Comparison of ENCODE assay signal across 1 cellular context in genomic region chr3:136250862-136251460, GRCh38.
TF ChIP-seq lines count a peak whose summit lies in the region.

No MANE protein-coding gene starts in this region.

TF ChIP-seq in HepG2, 621 proteins besides CTCF, POLR2A, EP300 and RAD21 (continued from another document and continues in another):
- TF ChIP-seq ZSCAN21 (CRISPR knock-in tag; IDR thresholded peaks at IDR 0.05; ENCODE audit: borderline replicate concordance) (0 out of 2 replicates have a peak, but pooled peaks have one; percentile 55), FOXK2 (IDR thresholded peaks at IDR 0.05) (no peak), ZNF446 (CRISPR knock-in tag; IDR thresholded peaks at IDR 0.05) (peak; percentile 78; the same call in 1 of the 2 replicates), FOXP4 (CRISPR knock-in tag; IDR thresholded peaks at IDR 0.05) (peak; percentile 68; the same call in 1 of the 2 replicates), POGZ (CRISPR knock-in tag; IDR thresholded peaks at IDR 0.05) (no peak; the same call in 1 of the 2 replicates), ZNF543 (CRISPR knock-in tag; IDR thresholded peaks at IDR 0.05) (peak; percentile 68), MTA3 (CRISPR knock-in tag; IDR thresholded peaks at IDR 0.05) (no peak), ZKSCAN5 (CRISPR knock-in tag; IDR thresholded peaks at IDR 0.05) (no peak), ZBTB46 (CRISPR knock-in tag; IDR thresholded peaks at IDR 0.05; ENCODE audit: borderline replicate concordance) (no peak), ZNF615 (CRISPR knock-in tag; IDR thresholded peaks at IDR 0.05; ENCODE audit: borderline replicate concordance) (0 out of 2 replicates have a peak, but pooled peaks have one; percentile 24), RBFOX2 (IDR thresholded peaks at IDR 0.05; ENCODE audit: low read depth, low read length) (no peak), SPEN (CRISPR knock-in tag; IDR thresholded peaks at IDR 0.05; ENCODE audit: low read depth) (no peak), FLYWCH1 (CRISPR knock-in tag; IDR thresholded peaks at IDR 0.05) (no peak), FOXK1 (CRISPR knock-in tag; IDR thresholded peaks at IDR 0.05; ENCODE audit: borderline replicate concordance, low read depth) (no peak), ZKSCAN1 (IDR thresholded peaks at IDR 0.05; ENCODE audit: low read length) (no peak), THAP7 (CRISPR knock-in tag; IDR thresholded peaks at IDR 0.05) (no peak; the same call in 1 of the 2 replicates), ZFP91 (CRISPR knock-in tag; IDR thresholded peaks at IDR 0.05; ENCODE audit: borderline replicate concordance) (no peak), ZBTB4 (CRISPR knock-in tag; IDR thresholded peaks at IDR 0.05; ENCODE audit: borderline replicate concordance) (peak; percentile 62; the same call in 1 of the 2 replicates), ZNF530 (CRISPR knock-in tag; IDR thresholded peaks at IDR 0.05; ENCODE audit: low read depth) (no peak), SP4 (CRISPR knock-in tag; IDR thresholded peaks at IDR 0.05) (0 out of 2 replicates have a peak, but pooled peaks have one; percentile 13), ZBTB25 (CRISPR knock-in tag; IDR thresholded peaks at IDR 0.05) (peak; percentile 34; the same call in 1 of the 2 replicates), ZNF33B (CRISPR knock-in tag; IDR thresholded peaks at IDR 0.05) (0 out of 2 replicates have a peak, but pooled peaks have one; percentile 30), GPN1 (CRISPR knock-in tag; IDR thresholded peaks at IDR 0.05; ENCODE audit: borderline replicate concordance) (no peak), SAP130 (CRISPR knock-in tag; IDR thresholded peaks at IDR 0.05; ENCODE audit: low read depth) (no peak; the same call in 1 of the 2 replicates), ZNF775 (CRISPR knock-in tag; IDR thresholded peaks at IDR 0.05; ENCODE audit: borderline replicate concordance) (0 out of 2 replicates have a peak, but pooled peaks have one; percentile 86), MED8 (CRISPR knock-in tag; IDR thresholded peaks at IDR 0.05; ENCODE audit: insufficient replicate concordance) (peak; percentile 37), HOXD1 (CRISPR knock-in tag; IDR thresholded peaks at IDR 0.05) (peak; percentile 84), NBN (conservative IDR thresholded peaks at IDR 0.05) (no peak), NFIB (CRISPR knock-in tag; IDR thresholded peaks at IDR 0.05; ENCODE audit: borderline replicate concordance) (no peak), LBX2 (CRISPR knock-in tag; IDR thresholded peaks at IDR 0.05; ENCODE audit: borderline replicate concordance) (peak; percentile 94; the same call in 1 of the 2 replicates), ZNF232 (CRISPR knock-in tag; IDR thresholded peaks at IDR 0.05; ENCODE audit: borderline replicate concordance) (peak; percentile 98), KMT2A (CRISPR knock-in tag; IDR thresholded peaks at IDR 0.05) (peak; percentile 45; the same call in 1 of the 2 replicates), PRDM15 (CRISPR knock-in tag; IDR thresholded peaks at IDR 0.05) (peak; percentile 70), ZNF567 (CRISPR knock-in tag; IDR thresholded peaks at IDR 0.05; ENCODE audit: borderline replicate concordance) (no peak), HNRNPH1 (optimal IDR thresholded peaks at IDR 0.05; ENCODE audit: low read depth, low read length) (no peak), ZSCAN31 (CRISPR knock-in tag; IDR thresholded peaks at IDR 0.05; ENCODE audit: low read depth) (peak; percentile 83), ZNF512B (CRISPR knock-in tag; IDR thresholded peaks at IDR 0.05; ENCODE audit: borderline replicate concordance) (no peak)
